1 cellular context compared by ENCODE assay signal in the genomic region with DNA sequence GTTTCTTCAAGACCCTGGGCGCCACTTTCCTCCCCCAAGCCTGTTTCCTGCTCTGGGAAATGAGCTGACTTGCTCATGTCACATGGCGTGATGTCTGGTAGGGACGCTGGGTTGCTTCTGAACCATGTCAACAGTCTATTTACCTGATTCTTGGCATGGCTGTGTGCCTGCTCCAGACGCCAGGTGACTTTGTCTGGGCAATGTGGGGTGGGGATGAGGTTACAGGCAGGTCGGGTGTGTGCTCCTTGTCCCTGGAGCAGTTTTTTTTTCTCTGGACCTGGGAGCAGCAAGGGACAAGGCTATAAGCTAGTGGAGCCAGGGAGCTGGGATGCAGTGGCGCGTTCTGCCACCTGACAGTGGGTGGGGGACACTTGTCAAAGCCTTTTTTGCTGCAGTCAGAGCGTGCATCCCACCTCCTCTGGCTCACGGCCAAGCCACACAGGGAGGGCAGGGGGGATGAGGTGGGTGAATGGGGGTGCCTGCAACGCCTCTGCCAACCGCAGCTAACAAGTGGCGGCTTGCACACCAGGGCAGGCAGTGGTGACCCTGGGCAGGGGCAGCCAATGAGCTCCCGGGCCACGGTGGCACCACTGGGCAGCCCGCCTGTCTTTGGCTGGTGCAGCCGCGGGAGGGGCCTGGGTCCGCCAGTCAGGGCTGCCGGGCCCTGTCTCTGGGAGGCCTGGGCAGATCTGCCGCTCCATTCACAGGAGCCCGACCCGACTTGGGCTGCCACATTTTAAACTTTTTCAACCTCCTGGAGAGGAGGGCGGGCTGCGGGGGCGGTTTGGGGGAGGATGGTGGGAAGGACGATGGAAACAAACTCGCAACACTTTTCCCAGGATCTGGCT.
TF ChIP-seq lines count a peak whose summit lies in the region.

No MANE protein-coding gene starts in this region.

TF ChIP-seq in HepG2, 621 proteins besides CTCF, POLR2A, EP300 and RAD21 (continued from another document):
- peak; percentile 58 for TF ChIP-seq ZNF691 (CRISPR knock-in tag; IDR thresholded peaks at IDR 0.05; ENCODE audit: borderline replicate concordance, low read depth)
- peak; percentile 50 for TF ChIP-seq ZNF781 (CRISPR knock-in tag; IDR thresholded peaks at IDR 0.05; ENCODE audit: borderline replicate concordance, not compliant biosample characterization)
- no peak for TF ChIP-seq HNRNPUL1 (IDR thresholded peaks at IDR 0.05; ENCODE audit: low read depth, low read length)
- TF ChIP-seq HDAC6 (IDR thresholded peaks at IDR 0.05; ENCODE audit: low read depth, low read length): no peak
- peak; percentile 24; the same call in 1 of the 2 replicates for TF ChIP-seq GATAD1 (CRISPR knock-in tag; IDR thresholded peaks at IDR 0.05)
- TF ChIP-seq ZNF256 (CRISPR knock-in tag; conservative IDR thresholded peaks at IDR 0.05): 0 out of 2 replicates have a peak, but pooled peaks have one; percentile 28
- TF ChIP-seq, protein P1, sequence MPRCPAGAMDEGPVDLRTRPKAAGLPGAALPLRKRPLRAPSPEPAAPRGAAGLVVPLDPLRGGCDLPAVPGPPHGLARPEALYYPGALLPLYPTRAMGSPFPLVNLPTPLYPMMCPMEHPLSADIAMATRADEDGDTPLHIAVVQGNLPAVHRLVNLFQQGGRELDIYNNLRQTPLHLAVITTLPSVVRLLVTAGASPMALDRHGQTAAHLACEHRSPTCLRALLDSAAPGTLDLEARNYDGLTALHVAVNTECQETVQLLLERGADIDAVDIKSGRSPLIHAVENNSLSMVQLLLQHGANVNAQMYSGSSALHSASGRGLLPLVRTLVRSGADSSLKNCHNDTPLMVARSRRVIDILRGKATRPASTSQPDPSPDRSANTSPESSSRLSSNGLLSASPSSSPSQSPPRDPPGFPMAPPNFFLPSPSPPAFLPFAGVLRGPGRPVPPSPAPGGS (CRISPR knock-in tag; IDR thresholded peaks at IDR 0.05): no peak
- no peak for TF ChIP-seq ZNF383 (CRISPR knock-in tag; IDR thresholded peaks at IDR 0.05; ENCODE audit: borderline replicate concordance)
- TF ChIP-seq ZNF567 (CRISPR knock-in tag; IDR thresholded peaks at IDR 0.05; ENCODE audit: borderline replicate concordance): no peak; the same call in 1 of the 2 replicates
- no peak for TF ChIP-seq ZBTB38 (CRISPR knock-in tag; IDR thresholded peaks at IDR 0.05)
- TF ChIP-seq, protein P2, sequence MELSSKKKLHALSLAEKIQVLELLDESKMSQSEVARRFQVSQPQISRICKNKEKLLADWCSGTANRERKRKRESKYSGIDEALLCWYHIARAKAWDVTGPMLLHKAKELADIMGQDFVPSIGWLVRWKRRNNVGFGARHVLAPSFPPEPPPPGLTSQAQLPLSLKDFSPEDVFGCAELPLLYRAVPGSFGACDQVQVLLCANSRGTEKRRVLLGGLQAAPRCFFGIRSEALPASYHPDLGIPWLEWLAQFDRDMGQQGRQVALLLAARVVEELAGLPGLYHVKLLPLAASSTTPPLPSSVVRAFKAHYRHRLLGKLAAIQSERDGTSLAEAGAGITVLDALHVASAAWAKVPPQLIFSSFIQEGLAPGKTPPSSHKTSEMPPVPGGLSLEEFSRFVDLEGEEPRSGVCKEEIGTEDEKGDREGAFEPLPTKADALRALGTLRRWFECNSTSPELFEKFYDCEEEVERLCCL (CRISPR knock-in tag; IDR thresholded peaks at IDR 0.05; ENCODE audit: borderline replicate concordance): no peak
- TF ChIP-seq MTA3 (CRISPR knock-in tag; IDR thresholded peaks at IDR 0.05): no peak
- no peak for TF ChIP-seq XRCC5 (optimal IDR thresholded peaks at IDR 0.05; ENCODE audit: low read length)
- no peak; the same call in 1 of the 2 replicates for TF ChIP-seq FOXC1 (CRISPR knock-in tag; IDR thresholded peaks at IDR 0.05; ENCODE audit: borderline replicate concordance)
- TF ChIP-seq ISX (CRISPR knock-in tag; conservative IDR thresholded peaks at IDR 0.05): no peak
- no peak for TF ChIP-seq ZNF224 (CRISPR knock-in tag; IDR thresholded peaks at IDR 0.05)
- TF ChIP-seq, protein P3, sequence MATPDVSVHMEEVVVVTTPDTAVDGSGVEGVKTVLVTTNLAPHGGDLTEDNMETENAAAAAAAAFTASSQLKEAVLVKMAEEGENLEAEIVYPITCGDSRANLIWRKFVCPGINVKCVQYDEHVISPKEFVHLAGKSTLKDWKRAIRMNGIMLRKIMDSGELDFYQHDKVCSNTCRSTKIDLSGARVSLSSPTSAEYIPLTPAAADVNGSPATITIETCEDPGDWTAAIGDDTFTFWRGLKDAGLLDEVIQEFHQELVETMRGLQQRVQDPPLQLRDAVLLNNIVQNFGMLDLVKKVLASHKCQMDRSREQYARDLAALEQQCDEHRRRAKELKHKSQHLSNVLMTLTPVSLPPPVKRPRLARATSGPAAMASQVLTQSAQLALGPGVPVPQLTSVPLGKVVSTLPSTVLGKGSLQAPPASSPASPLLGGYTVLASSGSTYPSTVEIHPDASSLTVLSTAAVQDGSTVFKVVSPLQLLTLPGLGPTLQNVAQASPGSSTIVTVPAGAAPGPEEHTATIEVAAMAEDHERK (CRISPR knock-in tag; IDR thresholded peaks at IDR 0.05; ENCODE audit: low read depth): no peak
